ENCODE assay signal across 8 cellular contexts in genomic region chr12:10365716-10366433, GRCh38. TPM values are rescaled to one million over a fixed set of nuclear protein-coding genes. Genes with fewer than 3 reads are reported as not detected.
A peak's percentile ranks its signal among the peaks of the same experiment; 100 is the strongest.
DNase-seq lines count a peak whose midpoint lies in the region; ATAC-seq, FAIRE-seq and TF ChIP-seq lines count a peak whose summit lies in the region.

No MANE protein-coding gene starts in this region.

- ATAC-seq in Right ventricle myocardium superior (ENCODE audit: poor library complexity) (no peak), lower lobe of right lung (peak in 1 of 2 donors; percentile 26), aorta (ENCODE audit: low FRiP score) (no peak), GM19351 (IDR thresholded peaks at IDR 0.05; ENCODE audit: unreplicated experiment) (no peak)

- intact Hi-C loops in left ventricle myocardium inferior (cut with micrococcal nuclease) (no loop called here), Right ventricle myocardium superior (cut with DNase I) (loop anchor here (10.0 kb wide), 1 partner anchor 151 kb away; the partner anchor contains the start of gene GABARAPL1), lower lobe of right lung (cut with DNase I) (no loop called here), aorta (cut with DNase I) (loop anchor here in 1 of 2 donors (10.0 kb wide), 1 partner anchor 151 kb away; the partner anchor contains the start of gene GABARAPL1)

- no peak overlapping the region for H3K27ac Mint-ChIP-seq in astrocyte (ENCODE audit: unreplicated experiment)

- H3K79me2 ChIP-seq in astrocyte (ENCODE audit: insufficient read depth, low read length) = no peaks in the 10 kb centered on the region

- H3K27ac ChIP-seq in left ventricle myocardium inferior (replicated peaks) (peak overlapping the region; percentile 96), astrocyte (ENCODE audit: low read depth, low read length) (peak overlapping the region; percentile 75), lower lobe of right lung (peak overlapping the region; percentile 90), aorta (ENCODE audit: low read depth in 1 of 2, low read length in 2 of 2) (peak overlapping the region; percentile 75 to 80)

- peak overlapping the region; percentile 99 for H2AFZ ChIP-seq in astrocyte (ENCODE audit: low read depth, low read length)

- TF ChIP-seq CTCF in left ventricle myocardium inferior (IDR thresholded peaks at IDR 0.05; ENCODE audit: borderline replicate concordance) = peak; percentile 29
- TF ChIP-seq CTCF in astrocyte (IDR thresholded peaks at IDR 0.05; ENCODE audit: insufficient read depth, low read depth, low read length) = peak; percentile 37
- peak; percentile 21 for TF ChIP-seq CTCF in lower lobe of right lung (IDR thresholded peaks at IDR 0.05)

- peaks cover 12% of the 10 kb centered on the region for H3K4me1 Mint-ChIP-seq in astrocyte (ENCODE audit: low read depth, unreplicated experiment)

- H3K4me2 ChIP-seq in astrocyte (ENCODE audit: low read length) = peak overlapping the region; percentile 97

- H3K4me1 ChIP-seq in left ventricle myocardium inferior = peaks cover 45% of the 10 kb centered on the region
- H3K4me1 ChIP-seq in astrocyte (ENCODE audit: insufficient read depth, low read length) = peaks cover 34% of the 10 kb centered on the region
- peaks cover 26% of the 10 kb centered on the region for H3K4me1 ChIP-seq in lower lobe of right lung
- H3K4me1 ChIP-seq in aorta (ENCODE audit: control insufficient read depth in 1 of 2, insufficient read depth in 2 of 2, low read length in 2 of 2) = no peaks in the 10 kb centered on the region

- no peaks in the 10 kb centered on the region for H4K20me1 ChIP-seq in astrocyte (ENCODE audit: insufficient read depth, low read length)

- DNase-seq in left ventricle myocardium inferior (no peak), Right ventricle myocardium superior (no peak), astrocyte (ENCODE audit: low read depth) (peak; percentile 42), lower lobe of right lung (no peak), aorta (no peak), NCI-H446 treated with DMSO at 0.1 percent for 48 hours (lab: John Stamatoyannopoulos, UW) (no peak)
- DNase-seq in stimulated activated CD4-positive, alpha-beta T cell treated with anti-CD3 and anti-CD28 coated beads, Interleukin-15, amount 100 ng/mL, for 24 hours = no peak

- WGBS in aorta, 2 donors = 32 to 33% methylated on average over 5 of the region's 5 CpGs

- H3K4me3 ChIP-seq in left ventricle myocardium inferior (peak overlapping the region; percentile 75), astrocyte (ENCODE audit: insufficient read depth, low read depth, low read length) (peak overlapping the region; percentile 88), lower lobe of right lung (peak overlapping the region; percentile 72), aorta (ENCODE audit: low read length in 2 of 2) (peak overlapping the region; percentile 19 to 95)

- peak overlapping the region; percentile 86 for H3K9ac ChIP-seq in astrocyte (ENCODE audit: low read length)

- peaks cover 6% of the 10 kb centered on the region for H3K9me3 Mint-ChIP-seq in astrocyte (ENCODE audit: unreplicated experiment)

- no peak for FAIRE-seq in astrocyte (lab: Jason Lieb, UNC)

- peaks cover 2% of the 10 kb centered on the region for H3K36me3 Mint-ChIP-seq in astrocyte (ENCODE audit: low read depth, unreplicated experiment)

- no peak overlapping the region for H3K4me3 Mint-ChIP-seq in astrocyte (ENCODE audit: unreplicated experiment)

- H3K27me3 ChIP-seq in left ventricle myocardium inferior (ENCODE audit: low read depth) = no peaks in the 10 kb centered on the region
- no peaks in the 10 kb centered on the region for H3K27me3 ChIP-seq in astrocyte (ENCODE audit: insufficient read depth, low read length)
- H3K27me3 ChIP-seq in lower lobe of right lung (ENCODE audit: low read depth) = no peaks in the 10 kb centered on the region
- H3K27me3 ChIP-seq in aorta (ENCODE audit: control insufficient read depth in 1 of 2, insufficient read depth in 2 of 2, low read length in 1 of 2) = no peaks in the 10 kb centered on the region

- no peaks in the 10 kb centered on the region for H3K27me3 Mint-ChIP-seq in astrocyte (ENCODE audit: low read depth, unreplicated experiment)

- H3K36me3 ChIP-seq in left ventricle myocardium inferior = no peaks in the 10 kb centered on the region
- H3K36me3 ChIP-seq in astrocyte (ENCODE audit: insufficient read depth, low read length) = no peaks in the 10 kb centered on the region
- H3K36me3 ChIP-seq in lower lobe of right lung = no peaks in the 10 kb centered on the region
- H3K36me3 ChIP-seq in aorta (ENCODE audit: control insufficient read depth in 1 of 2, insufficient read depth in 2 of 2, low read length in 1 of 2) = no peaks in the 10 kb centered on the region

- no peaks in the 10 kb centered on the region for H3K9me3 ChIP-seq in left ventricle myocardium inferior (replicated peaks)
- H3K9me3 ChIP-seq in astrocyte (ENCODE audit: insufficient read depth, low read depth, low read length) = peaks cover 4% of the 10 kb centered on the region
- H3K9me3 ChIP-seq in lower lobe of right lung = no peaks in the 10 kb centered on the region
- no peaks in the 10 kb centered on the region for H3K9me3 ChIP-seq in aorta (ENCODE audit: control insufficient read depth, low read length)

RNA-seq across cellular contexts. Expression of gene KLRK1, which starts 24.0 kb away (rescaled TPM):
- 0.36 TPM for total RNA-seq in left ventricle myocardium inferior
- 0.46 TPM for total RNA-seq in Right ventricle myocardium superior
- 0.73 and 1.1 TPM in 2 replicates for total RNA-seq in astrocyte
- total RNA-seq in lower lobe of right lung = 7.5 TPM
- 1 to 10 TPM; 1.9 to 3.5 TPM for total RNA-seq in aorta
- 1 to 10 TPM in 1 of 2 donors, under 1 TPM in 1; 0.59 to 1.5 TPM for polyA plus RNA-seq in aorta

RNA-seq across cellular contexts. Expression of gene KLRC4, which starts 43.7 kb away (rescaled TPM):
- total RNA-seq in left ventricle myocardium inferior (not detected), Right ventricle myocardium superior (not detected), astrocyte (0.53 and 0.70 TPM in 2 replicates), lower lobe of right lung (not detected), aorta (under 1 TPM; 0.51 to 0.78 TPM)
- polyA plus RNA-seq in aorta = under 1 TPM in 1 of 2 donors, not detected in 1; 0.56 TPM

RNA-seq across cellular contexts. Expression of gene KLRC3, which starts 54.5 kb away (rescaled TPM):
- total RNA-seq in left ventricle myocardium inferior (not detected), Right ventricle myocardium superior (not detected), astrocyte (0.94 and 1.2 TPM in 2 replicates), lower lobe of right lung (not detected), aorta (not detected)
- not detected for polyA plus RNA-seq in aorta

RNA-seq across cellular contexts. Expression of gene KLRD1, which starts 58.2 kb away (rescaled TPM):
- total RNA-seq in left ventricle myocardium inferior (1.4 TPM), Right ventricle myocardium superior (1.6 TPM), astrocyte (0.45 and 0.91 TPM in 2 replicates), lower lobe of right lung (13.6 TPM), aorta (1 to 10 TPM; 4.4 to 6.5 TPM)
- 1 to 10 TPM in 1 of 2 donors, under 1 TPM in 1; 0.18 to 1.8 TPM for polyA plus RNA-seq in aorta
